9 cellular contexts compared by ENCODE assay signal in the genomic region with DNA sequence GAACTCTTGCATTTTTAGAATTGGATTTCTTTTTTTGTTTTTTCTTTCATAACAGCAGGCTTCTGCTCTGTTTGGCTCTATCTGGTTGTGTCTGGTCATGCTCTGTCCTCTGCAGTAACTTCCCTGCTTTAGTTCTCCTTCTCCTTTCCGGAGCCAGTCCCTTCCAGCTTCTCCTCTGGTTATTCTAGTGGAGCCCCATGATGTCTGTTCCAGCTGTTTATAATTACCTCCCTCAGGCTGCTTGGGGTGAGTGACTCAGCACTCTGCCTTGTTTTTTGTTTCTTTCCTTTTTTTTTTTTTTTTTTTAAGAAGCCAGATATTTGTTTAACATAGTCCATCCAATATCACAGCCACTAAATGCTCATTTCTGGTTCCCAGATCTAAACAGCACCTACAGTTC.
A peak's percentile ranks its signal among the peaks of the same experiment; 100 is the strongest.
DNase-seq lines count a peak whose midpoint lies in the region; ATAC-seq, FAIRE-seq and TF ChIP-seq lines count a peak whose summit lies in the region.
"Had no signal": no experiment of that assay in that cellular context is flagged by ENCODE, and none has a peak within 500 bp of the region (broad histone marks: within the 10 kb centered on the region; RNA-seq: fewer than 3 reads in every experiment).

No MANE protein-coding gene starts in this region.

- H2AFZ ChIP-seq in keratinocyte (ENCODE audit: control insufficient read depth, low read length) = no peak overlapping the region

- no peak for TF ChIP-seq EP300 in transverse colon (IDR thresholded peaks at IDR 0.05; ENCODE audit: low read depth)

- peak overlapping the region; percentile 25 for H3K4me2 ChIP-seq in keratinocyte (ENCODE audit: control insufficient read depth, extremely low read depth, insufficient read depth, low read depth, low read length)

- no peak for FAIRE-seq in keratinocyte (lab: Jason Lieb, UNC)

- TF ChIP-seq POLR2A in body of pancreas (IDR thresholded peaks at IDR 0.05) (no peak), transverse colon (IDR thresholded peaks at IDR 0.05) (no peak)

- peaks cover 3% of the 10 kb centered on the region in 2 donors for H3K27me3 Mint-ChIP-seq in CD4-positive, alpha-beta memory T cell
- H3K27me3 Mint-ChIP-seq in stimulated activated naive CD8-positive, alpha-beta T cell treated with anti-CD3 and anti-CD28 coated beads, Interleukin-15, amount 100 ng/mL, for 72 hours = no peaks in the 10 kb centered on the region

- no peaks in the 10 kb centered on the region for H3K36me3 Mint-ChIP-seq in CD4-positive, alpha-beta memory T cell

- H3K9me1 ChIP-seq in keratinocyte (ENCODE audit: control insufficient read depth, extremely low read depth, insufficient read depth, low read length) = no peaks in the 10 kb centered on the region

- CTCF ChIA-PET in CD4-positive, alpha-beta memory T cell (lab: Charles Lee; ENCODE audit: partially characterized antibody) = no interaction called here

- DNase-seq in DMS 273 (lab: John Stamatoyannopoulos, UW; ENCODE audit: unreplicated experiment) (peak; percentile 43), DMS 273 treated with DMSO at 0.1 percent for 48 hours (lab: John Stamatoyannopoulos, UW) (no peak), body of pancreas (peak in 2 of 4 donors; percentile 18 to 66), keratinocyte (ENCODE audit: low read depth, low spot score) (peak; percentile 4), transverse colon (peak; percentile 13)
- no peak for DNase-seq in CD4-positive, alpha-beta memory T cell
- no peak for DNase-seq in stimulated activated naive CD8-positive, alpha-beta T cell treated with anti-CD3 and anti-CD28 coated beads, Interleukin-15, amount 100 ng/mL, for 72 hours

- H3K4me1 ChIP-seq in body of pancreas (no peaks in the 10 kb centered on the region), keratinocyte (ENCODE audit: control insufficient read depth, extremely low read depth, insufficient read depth, low read length) (peaks cover 21% of the 10 kb centered on the region), transverse colon (peaks cover 0 to 7% (median 0%) of the 10 kb centered on the region in 4 donors)
- no peaks in the 10 kb centered on the region for H3K4me1 ChIP-seq in CD4-positive, alpha-beta memory T cell (ENCODE audit: insufficient read depth, low read length)

- H3K9ac ChIP-seq in keratinocyte (ENCODE audit: control insufficient read depth, extremely low read depth, insufficient read depth, low read length) = no peak overlapping the region

- H3K9me3 ChIP-seq in body of pancreas (no peaks in the 10 kb centered on the region), keratinocyte (ENCODE audit: control insufficient read depth, low read depth, low read length) (no peaks in the 10 kb centered on the region), transverse colon (no peaks in the 10 kb centered on the region)
- no peaks in the 10 kb centered on the region for H3K9me3 ChIP-seq in CD4-positive, alpha-beta memory T cell (ENCODE audit: control insufficient read depth in 1 of 2, low read length in 2 of 2)

- H3K4me3 ChIP-seq in body of pancreas (no peak overlapping the region), keratinocyte (ENCODE audit: control insufficient read depth in 2 of 3, extremely low read depth in 1 of 3, insufficient read depth in 2 of 3, low read depth in 1 of 3, low read length in 3 of 3) (no peak overlapping the region), transverse colon (no peak overlapping the region)
- no peak overlapping the region for H3K4me3 ChIP-seq in CD4-positive, alpha-beta memory T cell (ENCODE audit: low read length in 2 of 2)

- H3K36me3 ChIP-seq in body of pancreas (replicated peaks in 1 of 2; ENCODE audit: insufficient read depth in 1 of 2, low read depth in 2 of 2) (no peaks in the 10 kb centered on the region), keratinocyte (ENCODE audit: control insufficient read depth in 2 of 2, extremely low read depth in 1 of 2, insufficient read depth in 2 of 2, low read length in 2 of 2) (no peaks in the 10 kb centered on the region), transverse colon (no peaks in the 10 kb centered on the region)
- H3K36me3 ChIP-seq in CD4-positive, alpha-beta memory T cell (ENCODE audit: insufficient read depth, low read length) = no peaks in the 10 kb centered on the region

- POLR2A ChIA-PET in CD4-positive, alpha-beta memory T cell (lab: Charles Lee; ENCODE audit: partially characterized antibody) = no interaction called here

- peak; percentile 53 for ATAC-seq in body of pancreas
- ATAC-seq in stimulated activated naive CD8-positive, alpha-beta T cell treated with anti-CD3 and anti-CD28 coated beads, Interleukin-15, amount 100 ng/mL, for 72 hours = no peak
- no peak for ATAC-seq in GM21423 (IDR thresholded peaks at IDR 0.05; ENCODE audit: unreplicated experiment)

- TF ChIP-seq CTCF in body of pancreas (IDR thresholded peaks at IDR 0.05) (no peak), keratinocyte (optimal IDR thresholded peaks at IDR 0.05 in 1 of 3, IDR thresholded peaks at IDR 0.05 in 1 of 3, conservative IDR thresholded peaks at IDR 0.05 in 1 of 3; ENCODE audit: extremely low read depth in 1 of 3, insufficient read depth in 2 of 3, low read length in 3 of 3) (no peak), transverse colon (IDR thresholded peaks at IDR 0.05) (no peak)

- H3K27ac ChIP-seq in body of pancreas (no peak overlapping the region), keratinocyte (ENCODE audit: control insufficient read depth, insufficient read depth, low read length) (no peak overlapping the region), transverse colon (peak overlapping the region; percentile 21 to 43 (median 31))
- no peak overlapping the region for H3K27ac ChIP-seq in CD4-positive, alpha-beta memory T cell (ENCODE audit: low read depth, low read length)
- H3K27ac ChIP-seq: 22Rv1 had no signal

- no peak overlapping the region for H3K4me3 Mint-ChIP-seq in CD4-positive, alpha-beta memory T cell
- no peak overlapping the region for H3K4me3 Mint-ChIP-seq in stimulated activated naive CD8-positive, alpha-beta T cell treated with anti-CD3 and anti-CD28 coated beads, Interleukin-15, amount 100 ng/mL, for 72 hours

- no peaks in the 10 kb centered on the region for H3K79me2 ChIP-seq in keratinocyte (ENCODE audit: control insufficient read depth, insufficient read depth, low read length)

- H3K27me3 ChIP-seq in body of pancreas = no peaks in the 10 kb centered on the region
- H3K27me3 ChIP-seq in keratinocyte (ENCODE audit: control insufficient read depth, extremely low read depth, insufficient read depth, low read length) = no peaks in the 10 kb centered on the region
- no peaks in the 10 kb centered on the region for H3K27me3 ChIP-seq in transverse colon
- H3K27me3 ChIP-seq in CD4-positive, alpha-beta memory T cell (ENCODE audit: insufficient read depth, low read length) = no peaks in the 10 kb centered on the region

- H3K27ac Mint-ChIP-seq in CD4-positive, alpha-beta memory T cell = no peak overlapping the region
- H3K27ac Mint-ChIP-seq in stimulated activated naive CD8-positive, alpha-beta T cell treated with anti-CD3 and anti-CD28 coated beads, Interleukin-15, amount 100 ng/mL, for 72 hours = peak overlapping the region in 1 of 2 donors; percentile 24

- dilution Hi-C loops in keratinocyte (cut with MboI; ENCODE audit: extremely low pct_ligation_motif_present, low sequenced_read_pairs) = no loop called here

- H3K9me3 Mint-ChIP-seq in CD4-positive, alpha-beta memory T cell = peaks cover 0 to 2% (median 0%) of the 10 kb centered on the region in 8 donors
- no peaks in the 10 kb centered on the region for H3K9me3 Mint-ChIP-seq in stimulated activated naive CD8-positive, alpha-beta T cell treated with anti-CD3 and anti-CD28 coated beads, Interleukin-15, amount 100 ng/mL, for 72 hours

- H3K4me1 Mint-ChIP-seq in CD4-positive, alpha-beta memory T cell = no peaks in the 10 kb centered on the region
- no peaks in the 10 kb centered on the region for H3K4me1 Mint-ChIP-seq in stimulated activated naive CD8-positive, alpha-beta T cell treated with anti-CD3 and anti-CD28 coated beads, Interleukin-15, amount 100 ng/mL, for 72 hours

- intact Hi-C loops in body of pancreas (cut with DNase I) = no loop called here
- intact Hi-C loops in transverse colon (cut with DNase I; ENCODE audit: low total_unique reads) = no loop called here
- intact Hi-C loops in CD4-positive, alpha-beta memory T cell (cut with micrococcal nuclease) = no loop called here

- 64 to 79% methylated on average over 1 of the region's 1 CpG for WGBS in body of pancreas, 2 donors
- WGBS in transverse colon (ENCODE audit: low coverage in 1 of 2), 2 donors = 46 to 50% methylated on average over 1 of the region's 1 CpG

- in situ Hi-C loops in transverse colon (cut with MboI; ENCODE audit: low pct_ligation_motif_present in 1 of 4, low pct_unique_long_range_greater_than_20kb in 1 of 4, low sequenced_read_pairs in 3 of 4) = no loop called here

- no peaks in the 10 kb centered on the region for H4K20me1 ChIP-seq in keratinocyte (ENCODE audit: control insufficient read depth, extremely low read depth, insufficient read depth, low read length)

Comparison
In these comparisons a context has a peak if more than half of its experiments do, and no peak if none do; other contexts are left out.
1. DNase-seq: peak in DMS 273 (single experiment), keratinocyte (single experiment) and transverse colon (single experiment); none in DMS 273 treated with DMSO at 0.1 percent for 48 hours (single experiment), CD4-positive, alpha-beta memory T cell (0 of 5) and stimulated activated naive CD8-positive, alpha-beta T cell treated with anti-CD3 and anti-CD28 coated beads, Interleukin-15, amount 100 ng/mL, for 72 hours (0 of 2).
2. H3K27ac ChIP-seq: peak in transverse colon (4 of 4); none in body of pancreas (0 of 4), keratinocyte (single experiment) and CD4-positive, alpha-beta memory T cell (single experiment).